Comparison of ENCODE assay signal across 19 cellular contexts in genomic region chr12:90481748-90482147, GRCh38.
DNase-seq lines count a peak whose midpoint lies in the region; ATAC-seq, FAIRE-seq and TF ChIP-seq lines count a peak whose summit lies in the region.
"Had no signal": no experiment of that assay in that cellular context is flagged by ENCODE, and none has a peak within 500 bp of the region (broad histone marks: within the 10 kb centered on the region; RNA-seq: fewer than 3 reads in every experiment).

No MANE protein-coding gene starts in this region.

- H3K36me3 ChIP-seq in osteoblast (ENCODE audit: insufficient read depth, low read length) (no peaks in the 10 kb centered on the region), Karpas-422 (ENCODE audit: insufficient read depth, low read length) (no peaks in the 10 kb centered on the region)

- DNase-seq in LoVo (ENCODE audit: low spot score): peak; percentile 22
- peak; percentile 15 for DNase-seq in osteoblast (ENCODE audit: insufficient read length, low spot score, missing footprints)
- no peak for DNase-seq in Kasumi-1 (lab: John Stamatoyannopoulos, UW)
- DNase-seq in Karpas-422: no peak
- DNase-seq: C1 segment of cervical spinal cord; Calu3; CD4-positive, alpha-beta memory T cell; COR-L47; DMS153; DND-41; GM23248; H7; HCEC 1CT had no signal

- TF ChIP-seq CTCF in osteoblast (IDR thresholded peaks at IDR 0.05; ENCODE audit: extremely low read depth, low read depth, low read length): no peak

- FAIRE-seq in endometrium (lab: Jason Lieb, UNC): peak; percentile 64
- FAIRE-seq: G401.6, GM12892, H1 had no signal

- no peak overlapping the region for H3K4me2 ChIP-seq in osteoblast (ENCODE audit: insufficient read depth, low read length)
- H3K4me2 ChIP-seq in Karpas-422 (ENCODE audit: low read depth, low read length, poor library complexity, severe bottlenecking): no peak overlapping the region

- H3K79me2 ChIP-seq in osteoblast (ENCODE audit: insufficient read depth, low read length) (no peaks in the 10 kb centered on the region), Karpas-422 (ENCODE audit: low read length) (no peaks in the 10 kb centered on the region)

- no peaks in the 10 kb centered on the region for H3K9me2 ChIP-seq in Karpas-422 (replicated peaks; ENCODE audit: insufficient read depth, low read length)

- no peak overlapping the region for H3K9ac ChIP-seq in Karpas-422 (ENCODE audit: low read length)
- H3K9ac ChIP-seq: GM23248 had no signal

- H3K27me3 ChIP-seq in osteoblast (ENCODE audit: insufficient read depth, low read length) (no peaks in the 10 kb centered on the region), Karpas-422 (ENCODE audit: low read length) (no peaks in the 10 kb centered on the region)

- H3K4me3 ChIP-seq in osteoblast (ENCODE audit: insufficient read depth, low read length) (no peak overlapping the region), Karpas-422 (ENCODE audit: low read length) (no peak overlapping the region)
- H3K4me3 ChIP-seq: GM23248 had no signal

- H3K27ac ChIP-seq in osteoblast (ENCODE audit: low read depth, low read length): no peak overlapping the region
- H3K27ac ChIP-seq in Karpas-422 (ENCODE audit: low read length): no peak overlapping the region
- H3K27ac ChIP-seq: GM23248 had no signal

- ATAC-seq in GM18858 (IDR thresholded peaks at IDR 0.05; ENCODE audit: unreplicated experiment) (no peak), GM19397 (IDR thresholded peaks at IDR 0.05; ENCODE audit: unreplicated experiment) (no peak)

- no peaks in the 10 kb centered on the region for H3K9me3 ChIP-seq in osteoblast (ENCODE audit: low read depth, low read length)
- H3K9me3 ChIP-seq in Karpas-422 (ENCODE audit: low read length): peaks cover 9% of the 10 kb centered on the region; the same call in 1 of the 2 replicates

- no peak overlapping the region for H2AFZ ChIP-seq in osteoblast (ENCODE audit: low read length)
- no peak overlapping the region for H2AFZ ChIP-seq in Karpas-422 (ENCODE audit: low read length)
- H2AFZ ChIP-seq: GM23248 had no signal

- no peaks in the 10 kb centered on the region for H4K20me1 ChIP-seq in osteoblast (ENCODE audit: insufficient read depth, low read length)
- H4K20me1 ChIP-seq in Karpas-422 (ENCODE audit: insufficient read depth, low read depth, low read length): no peaks in the 10 kb centered on the region

- H3K4me1 ChIP-seq in osteoblast (ENCODE audit: insufficient read depth, low read length) (no peaks in the 10 kb centered on the region), Karpas-422 (ENCODE audit: low read length) (no peaks in the 10 kb centered on the region)

Comparison
In these comparisons a context has a peak if more than half of its experiments do, and no peak if none do; other contexts are left out.
1. DNase-seq: peak in LoVo (single experiment) and osteoblast (single experiment); none in Kasumi-1 (0 of 2) and Karpas-422 (single experiment).